8 cellular contexts compared by ENCODE assay signal in the genomic region with DNA sequence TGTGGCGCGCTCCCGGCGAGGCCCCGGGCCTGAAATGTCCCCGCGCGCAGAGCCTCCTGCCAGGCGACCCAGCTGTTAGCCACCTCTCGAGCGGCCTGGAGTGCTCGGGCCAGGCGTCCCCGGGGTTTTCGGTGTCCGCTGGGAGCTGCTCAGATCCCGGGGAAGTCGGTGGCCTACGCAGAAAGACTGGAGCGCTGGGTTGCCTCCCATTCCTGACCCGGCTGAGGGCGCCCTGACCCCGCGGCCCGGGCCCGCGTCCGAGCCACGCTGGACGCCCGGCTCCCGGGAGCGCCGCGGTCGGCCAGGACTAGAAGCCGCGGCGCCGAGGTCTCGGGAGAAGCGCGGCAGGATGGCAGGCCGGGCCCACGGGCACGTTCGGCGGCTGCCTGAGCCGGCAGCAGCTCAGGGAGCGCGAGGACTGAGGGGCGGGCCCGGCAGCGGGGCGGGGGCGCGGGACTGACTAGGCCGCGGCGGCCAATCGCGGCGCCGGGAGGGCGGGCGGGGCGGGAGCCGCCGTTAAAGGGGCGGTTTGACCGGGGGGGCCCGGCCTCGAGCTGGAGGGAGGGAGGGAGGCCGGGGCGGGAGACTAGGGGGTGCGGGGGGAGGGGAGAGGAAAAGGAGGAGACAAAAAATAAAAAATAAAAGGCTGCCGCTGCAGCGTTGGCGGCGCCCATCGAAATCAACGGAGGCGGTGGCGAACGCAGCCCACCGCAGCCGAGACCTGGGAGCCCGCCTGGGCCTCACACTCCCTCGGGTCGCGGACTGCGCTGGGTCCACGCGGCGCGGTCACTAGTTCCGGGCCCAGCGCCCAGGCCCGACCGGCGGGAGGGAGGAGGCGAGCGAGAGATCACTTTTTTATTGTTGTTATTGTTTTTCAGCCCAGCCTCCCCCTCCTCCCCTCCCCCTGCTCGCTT. TPM values are rescaled to one million over a fixed set of nuclear protein-coding genes. Genes with fewer than 3 reads are reported as not detected.
DNase-seq lines count a peak whose midpoint lies in the region; ATAC-seq, FAIRE-seq and TF ChIP-seq lines count a peak whose summit lies in the region.

No MANE protein-coding gene starts in this region.

- peaks cover 30% of the 10 kb centered on the region for H3K23me2 ChIP-seq in H1 (ENCODE audit: low read depth, low read length)

- no peak overlapping the region for H3K23ac ChIP-seq in H1 (ENCODE audit: insufficient read length)

- H3K9me3 ChIP-seq in H1 (ENCODE audit: insufficient read depth in 2 of 2, low read depth in 1 of 2, low read length in 1 of 2), result no peaks in the 10 kb centered on the region; a peak in 1 of 4 replicates
- no peaks in the 10 kb centered on the region for H3K9me3 ChIP-seq in suprapubic skin

- CTCF ChIA-PET in H1 (lab: Charles Lee; ENCODE audit: partially characterized antibody), result interaction anchor here (0.7 to 2.6 kb wide), 4 partner anchors 45 to 325 kb away, joined by 3 to 11 read pairs (median 4); no protein-coding TSS in a partner anchor

- FAIRE-seq in H1 (lab: Jason Lieb, UNC), result no peak

- H4K91ac ChIP-seq in H1 (replicated peaks; ENCODE audit: insufficient read length, low read length), result peak overlapping the region; percentile 90

- H2BK20ac ChIP-seq in H1 (ENCODE audit: low read length), result no peak overlapping the region

- H3K4me2 ChIP-seq in H1 (ENCODE audit: insufficient read depth in 1 of 2, low read depth in 2 of 2, low read length in 2 of 2), result peak overlapping the region; percentile 73 to 91

- peak in 1 of 3 experiments; percentile 4; a peak in 1 of 4 replicates for TF ChIP-seq CTCF in H1 (IDR thresholded peaks at IDR 0.05; ENCODE audit: control extremely low read depth in 1 of 3, insufficient read depth in 1 of 3, low read depth in 1 of 3, low read length in 3 of 3)
- TF ChIP-seq CTCF in suprapubic skin (IDR thresholded peaks at IDR 0.05), result no peak

- H3K4me3 ChIP-seq in H1 (ENCODE audit: extremely low read depth in 1 of 4, insufficient read depth in 2 of 4, low read depth in 3 of 4, low read length in 4 of 4), result peak overlapping the region; percentile 73 to 96 (median 94)
- H3K4me3 ChIP-seq in suprapubic skin, result peak overlapping the region; percentile 61

- peak overlapping the region; percentile 98; the same call in 1 of the 2 replicates for H4K8ac ChIP-seq in H1 (ENCODE audit: extremely low read depth, insufficient read depth, low read length)

- no peak for TF ChIP-seq EP300 in H1 (IDR thresholded peaks at IDR 0.05; ENCODE audit: borderline replicate concordance in 1 of 2, low read depth in 2 of 2, low read length in 2 of 2)
- no peak for TF ChIP-seq EP300 in suprapubic skin (IDR thresholded peaks at IDR 0.05)

- peaks cover 21 to 54% of the 10 kb centered on the region in 2 experiments for H3K79me2 ChIP-seq in H1 (ENCODE audit: control insufficient read depth in 1 of 2, insufficient read depth in 2 of 2, low read length in 2 of 2)

- peak overlapping the region; percentile 93 for H2BK120ac ChIP-seq in H1 (replicated peaks; ENCODE audit: low read depth, low read length)

- DNase-seq in D341Med (ENCODE audit: low spot score), result peak; percentile 93
- peak; percentile 68 for DNase-seq in HCEC 1CT
- DNase-seq in NCI-H2171 treated with DMSO at 0.1 percent for 48 hours (lab: John Stamatoyannopoulos, UW), result peak; percentile 84
- DNase-seq in activated CD8-positive, alpha-beta memory T cell treated with anti-CD3 and anti-CD28 coated beads for 1 hour (ENCODE audit: extremely low read depth in 1 of 2, low read depth in 1 of 2), result peak; percentile 21 to 45
- DNase-seq in H1 (ENCODE audit: low read depth in 1 of 2, low spot score in 2 of 2), result peak in 1 of 2 experiments; percentile 85
- DNase-seq in mucosa of gallbladder (ENCODE audit: low spot score), result peak; percentile 36
- peak; percentile 65 to 77 for DNase-seq in suprapubic skin (ENCODE audit: low spot score in 2 of 2)

- H2BK12ac ChIP-seq in H1 (ENCODE audit: low read depth, low read length), result peak overlapping the region; percentile 60; the same call in 1 of the 2 replicates

- no peak overlapping the region for H3K4ac ChIP-seq in H1 (replicated peaks; ENCODE audit: insufficient read length, low read depth, low read length)

- WGBS in H1 (ENCODE audit: extremely low coverage in 1 of 2, insufficient coverage in 1 of 2, insufficient read length in 1 of 2, insufficient replicate concordance in 2 of 2, low coverage in 1 of 2, low lambda C conversion rate in 2 of 2, missing lambda C conversion rate in 1 of 2), 2 experiments, result 1% methylated on average over 18 of the region's 104 CpGs; no CpG with 5 or more reads in 1 of the 2 experiments
- 5% methylated on average over 47 of the region's 104 CpGs for WGBS in suprapubic skin

- no peak overlapping the region for H2BK15ac ChIP-seq in H1 (ENCODE audit: low read length)

- H2AFZ ChIP-seq in H1 (ENCODE audit: low read length), result no peak overlapping the region

- no peak overlapping the region for H2AK5ac ChIP-seq in H1 (ENCODE audit: low read depth, low read length)

- peak in 1 of 2 experiments; percentile 28; a peak in 1 of 4 replicates for TF ChIP-seq RAD21 in H1 (IDR thresholded peaks at IDR 0.05 in 1 of 2, conservative IDR thresholded peaks at IDR 0.05 in 1 of 2; ENCODE audit: low read depth in 2 of 2, low read length in 2 of 2)

- H3K27ac ChIP-seq in H1 (ENCODE audit: low read depth, low read length), result peak overlapping the region; percentile 94
- H3K27ac ChIP-seq in suprapubic skin, result no peak overlapping the region

- peaks cover 17 to 35% (median 25%) of the 10 kb centered on the region in 4 experiments; a peak in 6 of 8 replicates for H3K36me3 ChIP-seq in H1 (ENCODE audit: control insufficient read depth in 2 of 4, insufficient read depth in 4 of 4, low read length in 3 of 4)
- H3K36me3 ChIP-seq in suprapubic skin, result no peaks in the 10 kb centered on the region

- no peaks in the 10 kb centered on the region; the same call in 1 of the 2 replicates for H3K79me1 ChIP-seq in H1 (ENCODE audit: low read depth, low read length)

- peak in 1 of 2 experiments; percentile 64; a peak in 2 of 3 replicates for TF ChIP-seq POLR2A in H1 (IDR thresholded peaks at IDR 0.05; ENCODE audit: control extremely low read depth in 1 of 2, low read depth in 2 of 2, low read length in 2 of 2)
- no peak for TF ChIP-seq POLR2A in suprapubic skin (IDR thresholded peaks at IDR 0.05)

- POLR2A ChIA-PET in H1 (lab: Charles Lee; ENCODE audit: partially characterized antibody), result interaction anchor here (0.7 to 11.2 kb wide), 15 partner anchors 10 to 375 kb away, joined by 3 to 145 read pairs (median 4); partner anchors contain the start of gene ZIC5

- no peak overlapping the region for H3K14ac ChIP-seq in H1 (ENCODE audit: insufficient read length)

- peak overlapping the region; percentile 98 for H3K18ac ChIP-seq in H1 (ENCODE audit: extremely low read depth, low read length)

- peak overlapping the region; percentile 92 for H4K5ac ChIP-seq in H1 (ENCODE audit: insufficient read length, low read depth, low read length)

- H3K27me3 ChIP-seq in H1 (replicated peaks in 1 of 4; ENCODE audit: control insufficient read depth in 3 of 4, extremely low read depth in 1 of 4, insufficient read depth in 3 of 4, low read length in 3 of 4) (peaks cover 0 to 16% (median 4%) of the 10 kb centered on the region in 4 experiments; a peak in 4 of 7 replicates), suprapubic skin (peaks cover 100% of the 10 kb centered on the region)

- H2BK5ac ChIP-seq in H1 (ENCODE audit: low read depth, low read length), result peak overlapping the region; percentile 98

- peak overlapping the region; percentile 79 to 88 (median 84) for H3K9ac ChIP-seq in H1 (replicated peaks in 1 of 4; ENCODE audit: extremely low read depth in 1 of 4, low read depth in 3 of 4, low read length in 3 of 4)

- ATAC-seq in GM21390 (IDR thresholded peaks at IDR 0.05; ENCODE audit: unreplicated experiment), result no peak

- peaks cover 0 to 18% (median 13%) of the 10 kb centered on the region in 4 experiments; a peak in 6 of 7 replicates for H3K4me1 ChIP-seq in H1 (replicated peaks in 1 of 4; ENCODE audit: control insufficient read depth in 3 of 4, insufficient read depth in 4 of 4, low read length in 3 of 4)
- H3K4me1 ChIP-seq in suprapubic skin, result peaks cover 59% of the 10 kb centered on the region

- peaks cover 16 to 25% of the 10 kb centered on the region in 2 experiments for H4K20me1 ChIP-seq in H1 (replicated peaks in 1 of 2; ENCODE audit: control insufficient read depth in 1 of 2, insufficient read depth in 2 of 2, low read length in 2 of 2)

- H3K56ac ChIP-seq in H1 (replicated peaks; ENCODE audit: insufficient read length, low read depth, low read length), result peak overlapping the region; percentile 91

TF ChIP-seq in H1, 55 proteins besides CTCF, POLR2A, EP300 and RAD21 (continues in another document):
- no peak for TF ChIP-seq MAFK (IDR thresholded peaks at IDR 0.05; ENCODE audit: low read depth, low read length)
- peak; percentile 39; the same call in 1 of the 2 replicates for TF ChIP-seq TAF1 (IDR thresholded peaks at IDR 0.05; ENCODE audit: low read depth, low read length)
- TF ChIP-seq KDM1A (IDR thresholded peaks at IDR 0.05; ENCODE audit: borderline replicate concordance, low read length), result 0 out of 2 replicates have a peak, but pooled peaks have one; percentile 10
- TF ChIP-seq RBBP5 (IDR thresholded peaks at IDR 0.05; ENCODE audit: borderline replicate concordance, low read depth, low read length), result no peak

RNA-seq across cellular contexts. Expression of gene ZIC2, which starts 1.1 kb away (rescaled TPM):
- total RNA-seq in H1 (2021; fragmentation: NEBNext Ultra II Directional; extraction: Animal tissue kit (Norgen Biotek cat#: 25700)), result 372 and 429 TPM in 2 replicates
- 53.2 and 67.1 TPM in 2 replicates for polyA plus RNA-seq in H1 (2011; rRNA removed)
- 54.3 TPM for polyA plus RNA-seq in H1 (2011; cell fraction: cytosol; rRNA removed)
- 212 TPM for polyA plus RNA-seq in H1 (2011; cell fraction: nucleus; rRNA removed)
- polyA plus RNA-seq in H1 (2012, experiment 1 of 2), result 149 to 263 TPM (median 185 TPM) in 4 replicates
- 87.1 TPM for polyA plus RNA-seq in H1 (2012, experiment 2 of 2)
- 140 TPM for polyA plus RNA-seq in H1 (2013, experiment 1 of 2)
- 134 TPM for polyA plus RNA-seq in H1 (2013, experiment 2 of 2)
- polyA minus RNA-seq in H1 (2011; rRNA and poly(A)+ RNA removed), result 32.3 and 40.3 TPM in 2 replicates
- 164 TPM for polyA minus RNA-seq in H1 (2011; cell fraction: cytosol; rRNA and poly(A)+ RNA removed)
- 103 TPM for polyA minus RNA-seq in H1 (2011; cell fraction: nucleus; rRNA and poly(A)+ RNA removed)
- total RNA-seq in mucosa of gallbladder, result 0.23 TPM
- total RNA-seq in suprapubic skin, result not detected

RNA-seq across cellular contexts. Expression of gene ZIC5, which starts 8.9 kb away (rescaled TPM):
- total RNA-seq in H1 (2021; fragmentation: NEBNext Ultra II Directional; extraction: Animal tissue kit (Norgen Biotek cat#: 25700)), result 51.0 and 52.7 TPM in 2 replicates
- 14.2 and 14.8 TPM in 2 replicates for polyA plus RNA-seq in H1 (2011; rRNA removed)
- polyA plus RNA-seq in H1 (2011; cell fraction: cytosol; rRNA removed), result 13.2 TPM
- polyA plus RNA-seq in H1 (2011; cell fraction: nucleus; rRNA removed), result 22.7 TPM
- polyA plus RNA-seq in H1 (2012, experiment 1 of 2), result 16.2 to 29.3 TPM (median 20.3 TPM) in 4 replicates
- 15.1 TPM for polyA plus RNA-seq in H1 (2012, experiment 2 of 2)
- 31.4 TPM for polyA plus RNA-seq in H1 (2013, experiment 1 of 2)
- 28.2 TPM for polyA plus RNA-seq in H1 (2013, experiment 2 of 2)
- 16.6 and 20.0 TPM in 2 replicates for polyA minus RNA-seq in H1 (2011; rRNA and poly(A)+ RNA removed)
- polyA minus RNA-seq in H1 (2011; cell fraction: cytosol; rRNA and poly(A)+ RNA removed), result 22.3 TPM
- polyA minus RNA-seq in H1 (2011; cell fraction: nucleus; rRNA and poly(A)+ RNA removed), result 42.4 TPM
- 0.03 TPM for total RNA-seq in mucosa of gallbladder
- total RNA-seq in suprapubic skin, result not detected

Comparison
In these comparisons a context has a peak if more than half of its experiments do, and no peak if none do; other contexts are left out.
1. RNA of gene ZIC2, which starts 1.1 kb away (total RNA-seq): 372 to 429 TPM in H1; 0.23 TPM in mucosa of gallbladder (single experiment) and not detected in suprapubic skin; every median in the first group is over 100 times any median in the second.
2. RNA of gene ZIC5, which starts 8.9 kb away (total RNA-seq): 51.0 to 52.7 TPM in H1; 0.03 TPM in mucosa of gallbladder (single experiment) and not detected in suprapubic skin; every median in the first group is over 10 times any median in the second.